In genomic region chr3:126358038-126358815, GRCh38 we compare ENCODE assay signal across 9 cellular contexts. TPM values are rescaled to one million over a fixed set of nuclear protein-coding genes. Genes with fewer than 3 reads are reported as not detected.
DNase-seq lines count a peak whose midpoint lies in the region; ATAC-seq and TF ChIP-seq lines count a peak whose summit lies in the region.
"Had no signal": no experiment of that assay in that cellular context is flagged by ENCODE, and none has a peak within 500 bp of the region (broad histone marks: within the 10 kb centered on the region; RNA-seq: fewer than 3 reads in every experiment).

No MANE protein-coding gene starts in this region.

- H3K9me2 ChIP-seq in DOHH2 (replicated peaks; ENCODE audit: control insufficient read depth, low read length) = no peaks in the 10 kb centered on the region

- H3K9me3 Mint-ChIP-seq in naive thymus-derived CD4-positive, alpha-beta T cell = no peaks in the 10 kb centered on the region

- intact Hi-C loops in naive thymus-derived CD4-positive, alpha-beta T cell (cut with micrococcal nuclease) = loop anchor here (5.0 to 10.0 kb wide), 4 partner anchors 443 to 1306 kb away; partner anchors contain the start of genes MCM2 (in 1 of the 2) and OSBPL11 (in 1 of the 2)

- peaks cover 8% of the 10 kb centered on the region for H3F3A ChIP-seq in DOHH2 (ENCODE audit: control insufficient read depth, insufficient read depth)

- H3K27ac Mint-ChIP-seq in naive thymus-derived CD4-positive, alpha-beta T cell = peak overlapping the region in 3 of 9 donors; percentile 38 to 61 (median 39)

- H3K27me3 ChIP-seq in DOHH2 (ENCODE audit: control insufficient read depth, low read length) = peaks cover 24% of the 10 kb centered on the region
- peaks cover 9 to 10% of the 10 kb centered on the region in 2 donors for H3K27me3 ChIP-seq in naive thymus-derived CD4-positive, alpha-beta T cell (ENCODE audit: control insufficient read depth in 2 of 2, insufficient read depth in 2 of 2, low read length in 2 of 2)

- no peaks in the 10 kb centered on the region for H3K36me3 Mint-ChIP-seq in naive thymus-derived CD4-positive, alpha-beta T cell

- peak; percentile 18 for DNase-seq in NCI-H510A (lab: John Stamatoyannopoulos, UW)
- no peak for DNase-seq in coronary artery (ENCODE audit: low spot score)
- peak in 1 of 9 donors; percentile 11 for DNase-seq in naive thymus-derived CD4-positive, alpha-beta T cell
- no peak for DNase-seq in mesenteric fat pad (ENCODE audit: low spot score)
- no peak for DNase-seq in GM13976 (ENCODE audit: low spot score)
- no peak for DNase-seq in NAMALWA (ENCODE audit: low spot score)

- TF ChIP-seq CTCF in DOHH2 (IDR thresholded peaks at IDR 0.05; ENCODE audit: low read depth, low read length, poor library complexity, severe bottlenecking) (no peak), coronary artery (IDR thresholded peaks at IDR 0.05) (no peak), GM13976 (IDR thresholded peaks at IDR 0.05; ENCODE audit: borderline replicate concordance, control extremely low read depth, extremely low read depth, insufficient read depth, missing control alignments) (no peak)

- no peaks in the 10 kb centered on the region for H3K9me3 ChIP-seq in DOHH2 (ENCODE audit: control insufficient read depth, insufficient read depth, low read length)
- no peaks in the 10 kb centered on the region for H3K9me3 ChIP-seq in naive thymus-derived CD4-positive, alpha-beta T cell (ENCODE audit: control insufficient read depth in 2 of 3, low read length in 3 of 3)

- peaks cover 49% of the 10 kb centered on the region for H3K4me1 ChIP-seq in DOHH2 (ENCODE audit: control insufficient read depth, low read length)
- peaks cover 4 to 7% of the 10 kb centered on the region in 2 donors for H3K4me1 ChIP-seq in naive thymus-derived CD4-positive, alpha-beta T cell (ENCODE audit: control insufficient read depth in 2 of 2, insufficient read depth in 2 of 2, low read length in 2 of 2)

- H3K4me2 ChIP-seq in DOHH2 (ENCODE audit: low read length) = peak overlapping the region; percentile 100

- in situ Hi-C loops in GM13976 (cut with MboI; ENCODE audit: low sequenced_read_pairs, unreplicated experiment) = no loop called here

- peaks cover 46 to 53% (median 50%) of the 10 kb centered on the region in 5 donors for H3K27me3 Mint-ChIP-seq in naive thymus-derived CD4-positive, alpha-beta T cell

- H3K27ac ChIP-seq in DOHH2 (ENCODE audit: low read depth, low read length) (no peak overlapping the region), coronary artery (peak overlapping the region; percentile 97 to 100)
- H3K27ac ChIP-seq in naive thymus-derived CD4-positive, alpha-beta T cell (ENCODE audit: low read depth, low read length) = no peak overlapping the region

- no peaks in the 10 kb centered on the region for H3K36me3 ChIP-seq in DOHH2 (ENCODE audit: control insufficient read depth, low read length)
- no peaks in the 10 kb centered on the region for H3K36me3 ChIP-seq in naive thymus-derived CD4-positive, alpha-beta T cell (ENCODE audit: control insufficient read depth in 2 of 3, insufficient read depth in 3 of 3, low read length in 3 of 3)

- no peaks in the 10 kb centered on the region for H3K79me2 ChIP-seq in DOHH2 (ENCODE audit: control insufficient read depth, low read length)

- no peaks in the 10 kb centered on the region for H4K20me1 ChIP-seq in DOHH2 (ENCODE audit: control insufficient read depth, insufficient read depth, low read depth, low read length)

- peaks cover 8 to 17% (median 11%) of the 10 kb centered on the region in 7 donors for H3K4me1 Mint-ChIP-seq in naive thymus-derived CD4-positive, alpha-beta T cell

- peak overlapping the region; percentile 89 to 94 (median 90) for H3K4me3 Mint-ChIP-seq in naive thymus-derived CD4-positive, alpha-beta T cell

- POLR2A ChIA-PET in naive thymus-derived CD4-positive, alpha-beta T cell (lab: Charles Lee) = no interaction called here

- no peak for ATAC-seq in naive thymus-derived CD4-positive, alpha-beta T cell
- no peak for ATAC-seq in GM18909 (IDR thresholded peaks at IDR 0.05; ENCODE audit: poor library complexity, unreplicated experiment)

- CTCF ChIA-PET in naive thymus-derived CD4-positive, alpha-beta T cell (lab: Charles Lee) = interaction anchor here (0.5 kb wide), 1 partner anchor 286 kb away, joined by 3 read pairs; no protein-coding TSS in a partner anchor

- H3K4me3 ChIP-seq in DOHH2 (ENCODE audit: low read length) = peak overlapping the region; percentile 79
- peak overlapping the region; percentile 99 for H3K4me3 ChIP-seq in coronary artery
- peak overlapping the region; percentile 67 for H3K4me3 ChIP-seq in naive thymus-derived CD4-positive, alpha-beta T cell (ENCODE audit: low read length)

RNA-seq across cellular contexts. Expression of gene KLF15, which starts 1.0 kb away (rescaled TPM):
- total RNA-seq in naive thymus-derived CD4-positive, alpha-beta T cell = under 1 TPM in 2 of 5 experiments, not detected in 3; 0.57 to 0.81 TPM
- not detected for polyA plus RNA-seq in naive thymus-derived CD4-positive, alpha-beta T cell
- 53.8 TPM for total RNA-seq in mesenteric fat pad

RNA-seq across cellular contexts. Expression of gene CFAP100, which starts 36.5 kb away (rescaled TPM):
- not detected for total RNA-seq in naive thymus-derived CD4-positive, alpha-beta T cell
- not detected for polyA plus RNA-seq in naive thymus-derived CD4-positive, alpha-beta T cell
- total RNA-seq in mesenteric fat pad = not detected
- total RNA-seq: lung microvascular endothelial cell had no signal

Comparison
In these comparisons a context has a peak if more than half of its experiments do, and no peak if none do; other contexts are left out.
1. H3K27ac ChIP-seq: peak in coronary artery (2 of 2); none in DOHH2 (single experiment) and naive thymus-derived CD4-positive, alpha-beta T cell (single experiment).
2. RNA of gene KLF15, which starts 1.0 kb away (total RNA-seq): 53.8 TPM in mesenteric fat pad (single experiment); 0.57 to 0.81 TPM in naive thymus-derived CD4-positive, alpha-beta T cell; every median in the first group is over 10 times any median in the second.
3. Peak in every context shown above with its lines, with median percentiles within 50 percentile points of each other: H3K4me3 ChIP-seq.